ENCODE assay signal across 2 cellular contexts in the genomic region with DNA sequence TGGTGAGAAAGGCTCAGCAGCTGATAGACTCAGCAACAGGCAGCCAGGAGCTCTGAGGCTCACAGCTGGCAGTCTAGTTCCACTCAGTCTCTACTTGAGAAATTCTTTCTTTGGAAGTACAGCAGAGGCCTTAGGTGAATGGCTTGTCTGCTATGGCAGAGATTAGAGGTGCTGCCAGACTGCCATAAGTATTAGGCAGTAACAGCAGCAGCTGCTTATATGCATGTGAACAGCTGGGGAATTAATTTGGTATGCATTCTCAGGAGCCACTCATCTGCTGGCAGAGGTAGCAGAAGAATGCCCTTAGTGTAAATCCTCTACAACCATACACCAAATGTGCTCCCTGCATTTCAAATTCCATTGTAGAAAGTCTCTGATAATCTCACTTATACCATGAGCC. TPM values are rescaled to one million over a fixed set of nuclear protein-coding genes. Genes with fewer than 3 reads are reported as not detected.
"Had no signal": no experiment of that assay in that cellular context is flagged by ENCODE, and none has a peak within 500 bp of the region (broad histone marks: within the 10 kb centered on the region; RNA-seq: fewer than 3 reads in every experiment).

No MANE protein-coding gene starts in this region.

RNA-seq across cellular contexts. Expression of a gene that starts 32.7 kb away (rescaled TPM):
- total RNA-seq: ascending aorta, cardiac septum had no signal
